In genomic region chr10:69316313-69317059, GRCh38 we compare ENCODE assay signal across 10 cellular contexts. TPM values are rescaled to one million over a fixed set of nuclear protein-coding genes. Genes with fewer than 3 reads are reported as not detected.
DNase-seq lines count a peak whose midpoint lies in the region; ATAC-seq, FAIRE-seq and TF ChIP-seq lines count a peak whose summit lies in the region.
"Had no signal": no experiment of that assay in that cellular context is flagged by ENCODE, and none has a peak within 500 bp of the region (broad histone marks: within the 10 kb centered on the region; RNA-seq: fewer than 3 reads in every experiment).

No MANE protein-coding gene starts in this region.

- no peak overlapping the region for H3K4me2 ChIP-seq in hepatocyte

- no peak for TF ChIP-seq CTCF in right atrium auricular region (IDR thresholded peaks at IDR 0.05)
- TF ChIP-seq CTCF in hepatocyte (IDR thresholded peaks at IDR 0.05; ENCODE audit: poor library complexity): no peak

- peaks cover 2% of the 10 kb centered on the region for H3K36me3 Mint-ChIP-seq in activated T-helper 1 cell treated with anti-CD3 and anti-CD28 coated beads, Interleukin-12 subunit alpha, Interleukin-12 subunit beta, Interleukin-2, Interleukin-4 antibody, amounts not matched to agents 30 ng/mL and 10 ng/mL and 1 ng/mL, durations not matched to agents 14 hours and 24 hours and 36 hours (ENCODE audit: low read depth)

- H3K4me1 ChIP-seq in right atrium auricular region: peaks cover 0 to 39% of the 10 kb centered on the region in 2 donors
- peaks cover 38% of the 10 kb centered on the region for H3K4me1 ChIP-seq in hepatocyte (ENCODE audit: insufficient read depth)

- H3K4me1 Mint-ChIP-seq in activated T-helper 1 cell treated with anti-CD3 and anti-CD28 coated beads, Interleukin-12 subunit alpha, Interleukin-12 subunit beta, Interleukin-2, Interleukin-4 antibody, amounts not matched to agents 30 ng/mL and 10 ng/mL and 1 ng/mL, durations not matched to agents 14 hours and 24 hours and 36 hours (ENCODE audit: low read depth): peaks cover 41% of the 10 kb centered on the region

- FAIRE-seq in urothelium cell line (lab: Jason Lieb, UNC): no peak
- FAIRE-seq: islet of Langerhans had no signal

- intact Hi-C loops in left cardiac atrium (cut with DNase I): no loop called here
- intact Hi-C loops in activated T-helper 1 cell treated with anti-CD3 and anti-CD28 coated beads, Interleukin-12 subunit alpha, Interleukin-12 subunit beta, Interleukin-2, Interleukin-4 antibody, amounts not matched to agents 30 ng/mL and 10 ng/mL and 1 ng/mL, durations not matched to agents 14 hours and 24 hours and 36 hours (cut with micrococcal nuclease): loop anchor here (5.0 kb wide), 2 partner anchors 269 to 329 kb away; partner anchors contain the start of gene KIFBP

- H3K9me3 Mint-ChIP-seq in activated T-helper 1 cell treated with anti-CD3 and anti-CD28 coated beads, Interleukin-12 subunit alpha, Interleukin-12 subunit beta, Interleukin-2, Interleukin-4 antibody, amounts not matched to agents 30 ng/mL and 10 ng/mL and 1 ng/mL, durations not matched to agents 14 hours and 24 hours and 36 hours: no peaks in the 10 kb centered on the region

- H3K4me3 Mint-ChIP-seq in activated T-helper 1 cell treated with anti-CD3 and anti-CD28 coated beads, Interleukin-12 subunit alpha, Interleukin-12 subunit beta, Interleukin-2, Interleukin-4 antibody, amounts not matched to agents 30 ng/mL and 10 ng/mL and 1 ng/mL, durations not matched to agents 14 hours and 24 hours and 36 hours: no peak overlapping the region

- DNase-seq in left cardiac atrium (peak; percentile 58), right atrium auricular region (ENCODE audit: low spot score) (no peak), hepatocyte (ENCODE audit: low spot score) (peak; percentile 57), urothelium cell line (ENCODE audit: low spot score) (peak; percentile 33)
- no peak for DNase-seq in activated T-helper 1 cell treated with anti-CD3 and anti-CD28 coated beads, Interleukin-12 subunit alpha, Interleukin-12 subunit beta, Interleukin-2, Interleukin-4 antibody, amounts not matched to agents 30 ng/mL and 10 ng/mL and 1 ng/mL, durations not matched to agents 14 hours and 24 hours and 36 hours (ENCODE audit: low spot score)
- DNase-seq: NCI-H146 had no signal

- ATAC-seq in left cardiac atrium: no peak
- ATAC-seq in GM18505 (IDR thresholded peaks at IDR 0.05; ENCODE audit: unreplicated experiment): no peak
- no peak for ATAC-seq in GM18909 (IDR thresholded peaks at IDR 0.05; ENCODE audit: poor library complexity, unreplicated experiment)
- no peak for ATAC-seq in HG02981 (IDR thresholded peaks at IDR 0.05; ENCODE audit: unreplicated experiment)

- H2AFZ ChIP-seq in hepatocyte: no peak overlapping the region

- no peak overlapping the region for H3K27ac ChIP-seq in right atrium auricular region
- peak overlapping the region; percentile 34 for H3K27ac ChIP-seq in hepatocyte

- peaks cover 27% of the 10 kb centered on the region for H3K79me2 ChIP-seq in hepatocyte

- peaks cover 8% of the 10 kb centered on the region for H3K27me3 Mint-ChIP-seq in activated T-helper 1 cell treated with anti-CD3 and anti-CD28 coated beads, Interleukin-12 subunit alpha, Interleukin-12 subunit beta, Interleukin-2, Interleukin-4 antibody, amounts not matched to agents 30 ng/mL and 10 ng/mL and 1 ng/mL, durations not matched to agents 14 hours and 24 hours and 36 hours (ENCODE audit: insufficient read depth)

- no peak for TF ChIP-seq POLR2A in GM18505 (IDR thresholded peaks at IDR 0.05; ENCODE audit: borderline replicate concordance, extremely low read depth, insufficient read depth, insufficient read length)

- no peaks in the 10 kb centered on the region for H3K36me3 ChIP-seq in right atrium auricular region
- no peaks in the 10 kb centered on the region for H3K36me3 ChIP-seq in hepatocyte (replicated peaks; ENCODE audit: insufficient read depth, low read depth)

- H3K9me3 ChIP-seq in right atrium auricular region (no peaks in the 10 kb centered on the region), hepatocyte (ENCODE audit: low read depth) (no peaks in the 10 kb centered on the region)

- H3K4me3 ChIP-seq in right atrium auricular region (no peak overlapping the region), hepatocyte (no peak overlapping the region)

- H3K27ac Mint-ChIP-seq in activated T-helper 1 cell treated with anti-CD3 and anti-CD28 coated beads, Interleukin-12 subunit alpha, Interleukin-12 subunit beta, Interleukin-2, Interleukin-4 antibody, amounts not matched to agents 30 ng/mL and 10 ng/mL and 1 ng/mL, durations not matched to agents 14 hours and 24 hours and 36 hours: peak overlapping the region; percentile 65

- H4K20me1 ChIP-seq in hepatocyte (ENCODE audit: insufficient read depth, poor library complexity, severe bottlenecking): peaks cover 11% of the 10 kb centered on the region

- 80% methylated on average over 6 of the region's 6 CpGs for WGBS in hepatocyte (ENCODE audit: low lambda C conversion rate, missing lambda C conversion rate)

- H3K27me3 ChIP-seq in right atrium auricular region (no peaks in the 10 kb centered on the region), hepatocyte (no peaks in the 10 kb centered on the region)

- H3K9me2 ChIP-seq in hepatocyte (replicated peaks; ENCODE audit: insufficient read depth): no peaks in the 10 kb centered on the region

RNA-seq across cellular contexts. Expression of gene HK1, which starts 38.2 kb away (rescaled TPM):
- total RNA-seq in left cardiac atrium (100 to 1,000 TPM; 188 to 274 TPM), right atrium auricular region (100 to 1,000 TPM; 186 to 228 TPM), hepatocyte (24.3 and 31.1 TPM in 2 replicates)
- 155 and 161 TPM in 2 replicates for total RNA-seq in activated T-helper 1 cell treated with anti-CD3 and anti-CD28 coated beads, Interleukin-12 subunit alpha, Interleukin-12 subunit beta, Interleukin-2, Interleukin-4 antibody, amounts not matched to agents 30 ng/mL and 10 ng/mL and 1 ng/mL, durations not matched to agents 14 hours and 24 hours and 36 hours
- polyA plus RNA-seq in hepatocyte: 42.5 and 55.4 TPM in 2 replicates

Comparison
In these comparisons a context has a peak if more than half of its experiments do, and no peak if none do; other contexts are left out.
1. DNase-seq: peak in left cardiac atrium (single experiment), hepatocyte (single experiment) and urothelium cell line (single experiment); none in right atrium auricular region (single experiment) and activated T-helper 1 cell treated with anti-CD3 and anti-CD28 coated beads, Interleukin-12 subunit alpha, Interleukin-12 subunit beta, Interleukin-2, Interleukin-4 antibody, amounts not matched to agents 30 ng/mL and 10 ng/mL and 1 ng/mL, durations not matched to agents 14 hours and 24 hours and 36 hours (single experiment).